ENCODE assay signal across 34 cellular contexts in genomic region chr6:8543714-8544113, GRCh38.
"Had no signal": no experiment of that assay in that cellular context is flagged by ENCODE, and none has a peak within 500 bp of the region (broad histone marks: within the 10 kb centered on the region; RNA-seq: fewer than 3 reads in every experiment).

No MANE protein-coding gene starts in this region.

- H3K36me3 ChIP-seq: MG63 had no signal

- DNase-seq: Karpas-422, Kasumi-1, KG1, MG63, MM.1S, MV-4-11, NCI-H1048, NCI-H1092, NCI-H1092 treated with DMSO at 0.1 percent for 48 hours, NCI-H1105, NCI-H1105 treated with DMSO at 0.1 percent for 48 hours, NCI-H1417 treated with DMSO at 0.1 percent for 48 hours, NCI-H1436, NCI-H1436 treated with DMSO at 0.1 percent for 48 hours, NCI-H146, NCI-H1694, NCI-H1694 treated with DMSO at 0.1 percent for 48 hours, NCI-H187, NCI-H187 treated with DMSO at 0.1 percent for 48 hours, NCI-H1930, NCI-H2029, NCI-H2029 treated with DMSO at 0.1 percent for 48 hours, NCI-H2081, NCI-H2081 treated with DMSO at 0.1 percent for 48 hours, NCI-H2107, NCI-H2171, NCI-H2171 treated with DMSO at 0.1 percent for 48 hours, NCI-H2227 treated with DMSO at 0.1 percent for 48 hours, NCI-H226, NCI-H345, NCI-H446, NCI-H446 treated with DMSO at 0.1 percent for 48 hours, NCI-H510A had no signal

- H3K27ac ChIP-seq: KMS-11 had no signal

- H3K4me3 ChIP-seq: MG63 had no signal

- H3K4me2 ChIP-seq: KMS-11 had no signal

- H3K27me3 ChIP-seq: MG63 had no signal

- H3K9ac ChIP-seq: KMS-11 had no signal
